In the genomic region with DNA sequence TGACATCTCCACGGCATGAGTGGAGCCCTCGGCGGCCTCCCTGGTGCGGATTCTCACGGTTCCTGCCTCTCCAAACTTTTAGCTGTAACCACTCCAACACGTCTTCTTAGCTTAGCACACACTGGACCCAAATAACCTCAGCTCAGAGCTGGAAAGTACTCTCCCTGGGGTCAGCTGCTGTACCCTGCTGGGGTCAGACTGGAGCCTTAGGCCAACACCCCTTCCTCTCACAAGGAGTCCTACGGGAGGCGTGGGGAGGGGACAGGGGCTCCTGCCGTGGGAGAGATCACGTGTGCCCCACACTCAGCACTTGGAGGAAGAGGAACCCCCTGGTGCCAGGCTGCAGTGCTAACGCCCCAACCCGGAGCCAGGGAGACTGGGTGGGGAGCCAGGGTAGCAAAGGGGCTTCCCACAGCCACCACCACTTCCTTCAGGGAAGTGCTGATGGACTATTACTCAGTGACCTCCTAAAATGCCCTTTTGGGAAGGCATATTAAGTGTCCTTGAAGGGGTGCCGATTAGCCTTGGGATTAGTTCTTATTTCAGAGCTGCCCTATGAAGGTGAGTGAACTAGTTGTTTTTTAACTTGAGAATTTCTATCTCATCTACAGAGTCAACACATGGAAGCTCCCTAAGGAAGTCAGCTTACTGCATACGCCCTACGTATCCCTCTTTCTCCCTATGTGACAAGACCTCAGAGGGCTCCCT, we compare ENCODE assay signal across 13 cellular contexts.
DNase-seq lines count a peak whose midpoint lies in the region; ATAC-seq and TF ChIP-seq lines count a peak whose summit lies in the region.
"Had no signal": no experiment of that assay in that cellular context is flagged by ENCODE, and none has a peak within 500 bp of the region (broad histone marks: within the 10 kb centered on the region; RNA-seq: fewer than 3 reads in every experiment).

No MANE protein-coding gene starts in this region.

- H3K27ac ChIP-seq in SJCRH30 (peak overlapping the region; percentile 17; the same call in 1 of the 2 replicates), esophagus muscularis mucosa (replicated peaks in 1 of 4) (peak overlapping the region; percentile 83 to 93 (median 89)), stomach smooth muscle (ENCODE audit: low read length) (peak overlapping the region; percentile 93)
- H3K27ac ChIP-seq: neutrophil had no signal

- H3K36me3 ChIP-seq in SJCRH30 (no peaks in the 10 kb centered on the region), esophagus muscularis mucosa (peaks cover 0 to 3% (median 0%) of the 10 kb centered on the region in 4 donors), mucosa of descending colon (ENCODE audit: low read depth) (no peaks in the 10 kb centered on the region), stomach smooth muscle (ENCODE audit: control insufficient read depth in 2 of 2, insufficient read depth in 2 of 2, low read length in 2 of 2) (peaks cover 0 to 6% of the 10 kb centered on the region in 2 donors)

- TF ChIP-seq CTCF in esophagus muscularis mucosa (IDR thresholded peaks at IDR 0.05) (no peak), mucosa of descending colon (IDR thresholded peaks at IDR 0.05) (no peak)

- H3K4me3 ChIP-seq in SJCRH30 (no peak overlapping the region), esophagus muscularis mucosa (no peak overlapping the region), mucosa of descending colon (no peak overlapping the region), stomach smooth muscle (ENCODE audit: low read length in 2 of 2) (peak overlapping the region in 1 of 2 donors; percentile 30)

- TF ChIP-seq POLR2A in esophagus muscularis mucosa (IDR thresholded peaks at IDR 0.05; ENCODE audit: low read depth): no peak

- no peaks in the 10 kb centered on the region for H3K27me3 ChIP-seq in SJCRH30
- no peaks in the 10 kb centered on the region for H3K27me3 ChIP-seq in esophagus muscularis mucosa
- H3K27me3 ChIP-seq in stomach smooth muscle (ENCODE audit: control insufficient read depth in 1 of 2, insufficient read depth in 2 of 2, low read length in 2 of 2): no peaks in the 10 kb centered on the region
- H3K27me3 ChIP-seq: neutrophil had no signal

- H3K9me3 ChIP-seq in SJCRH30 (replicated peaks) (no peaks in the 10 kb centered on the region), esophagus muscularis mucosa (no peaks in the 10 kb centered on the region), mucosa of descending colon (no peaks in the 10 kb centered on the region), stomach smooth muscle (ENCODE audit: control insufficient read depth in 2 of 2, low read length in 2 of 2) (no peaks in the 10 kb centered on the region)
- H3K9me3 ChIP-seq: neutrophil had no signal

- ATAC-seq in mucosa of descending colon: no peak
- ATAC-seq: T-helper 17 cell had no signal

- peak overlapping the region in 1 of 2 donors; percentile 58 for H3K9ac ChIP-seq in stomach smooth muscle (ENCODE audit: low read length in 2 of 2)

- no peak for TF ChIP-seq EP300 in esophagus muscularis mucosa (IDR thresholded peaks at IDR 0.05)

- H3K4me1 ChIP-seq in SJCRH30 (peaks cover 67% of the 10 kb centered on the region), esophagus muscularis mucosa (peaks cover 89 to 100% (median 95%) of the 10 kb centered on the region in 4 donors), mucosa of descending colon (ENCODE audit: low read depth) (peaks cover 26% of the 10 kb centered on the region), stomach smooth muscle (ENCODE audit: control insufficient read depth, insufficient read depth, low read length) (peaks cover 82% of the 10 kb centered on the region)

- 55% methylated on average over 10 of the region's 15 CpGs for WGBS in esophagus muscularis mucosa

- intact Hi-C loops in esophagus muscularis mucosa (cut with DNase I): loop anchor here (5.0 kb wide), 3 partner anchors 33 to 122 kb away; a partner anchor contains a TSS
- intact Hi-C loops in mucosa of descending colon (cut with DNase I, micrococcal nuclease): no loop called here

- peak in 1 of 2 experiments; percentile 3 for DNase-seq in SJCRH30
- DNase-seq in esophagus muscularis mucosa (ENCODE audit: extremely low spot score): no peak
- peak in 2 of 3 donors; percentile 41 to 53 for DNase-seq in mucosa of descending colon
- DNase-seq in activated naive CD4-positive, alpha-beta T cell (lab: John Stamatoyannopoulos, UW): no peak
- no peak for DNase-seq in NCI-H146 (lab: John Stamatoyannopoulos, UW)
- no peak for DNase-seq in effector CD8-positive, alpha-beta T cell (lab: John Stamatoyannopoulos, UW)
- no peak for DNase-seq in activated naive CD4-positive, alpha-beta T cell treated with Interleukin-2 at 50 U/mL for 16 hours
- DNase-seq: activated naive CD8-positive, alpha-beta T cell treated with anti-CD3 and anti-CD28 coated beads, Interleukin-2, amount 10 ng/mL, durations not matched to agents 7 days and 5 days; CD4-positive, alpha-beta memory T cell; NCI-H1417 treated with DMSO at 0.1 percent for 48 hours; T-helper 17 cell had no signal

Comparison
In these comparisons a context has a peak if more than half of its experiments do, and no peak if none do; other contexts are left out.
1. DNase-seq: peak in mucosa of descending colon (2 of 3); none in esophagus muscularis mucosa (single experiment), activated naive CD4-positive, alpha-beta T cell (0 of 4), NCI-H146 (single experiment), effector CD8-positive, alpha-beta T cell (single experiment) and activated naive CD4-positive, alpha-beta T cell treated with Interleukin-2 at 50 U/mL for 16 hours (single experiment).
2. H3K27ac ChIP-seq: peak in every context shown above with its lines; median percentile 93 in stomach smooth muscle; 89 in esophagus muscularis mucosa; 17 in SJCRH30.